In the genomic region with DNA sequence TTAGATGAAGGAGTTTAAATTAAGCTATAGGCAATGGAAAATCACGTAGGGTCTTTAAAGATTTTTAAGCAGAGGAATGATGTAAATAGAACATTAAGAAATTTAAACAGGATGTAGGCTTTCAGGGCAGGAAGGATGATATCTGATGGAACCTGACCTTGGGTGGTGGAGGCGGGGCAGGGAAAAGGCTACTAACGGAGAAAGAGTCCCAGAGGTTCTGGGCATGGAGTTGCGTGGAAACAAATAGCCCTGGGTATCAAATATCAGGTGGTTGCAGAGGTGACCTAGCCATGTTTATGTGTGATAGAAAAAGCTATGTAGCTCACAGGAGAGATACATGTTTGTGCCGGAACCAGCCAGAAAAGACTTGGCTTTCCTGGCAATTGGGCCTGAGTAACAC, we compare ENCODE assay signal across 15 cellular contexts.
"Had no signal": no experiment of that assay in that cellular context is flagged by ENCODE, and none has a peak within 500 bp of the region (broad histone marks: within the 10 kb centered on the region; RNA-seq: fewer than 3 reads in every experiment).

No MANE protein-coding gene starts in this region.

- H3K27ac Mint-ChIP-seq: activated CD4-positive, alpha-beta memory T cell treated with anti-CD3 and anti-CD28 coated beads for 36 hours; activated CD8-positive, alpha-beta memory T cell treated with anti-CD3 and anti-CD28 coated beads, Interleukin-2, amount 10 ng/mL, durations not matched to agents 7 days and 5 days; activated naive CD4-positive, alpha-beta T cell treated with anti-CD3 and anti-CD28 coated beads for 36 hours; activated T-helper 2 cell treated with anti-CD3 and anti-CD28 coated beads, Interferon-gamma antibody, Interleukin-2, Interleukin-4, amounts not matched to agents 10 μg/mL and 5 μg/mL and 100 μg/mL, durations not matched to agents 14 hours and 24 hours and 36 hours; naive B cell; neural progenitor cell; stimulated activated effector memory CD8-positive, alpha-beta T cell treated with anti-CD3 and anti-CD28 coated beads, Interleukin-12 subunit alpha, Interleukin-12 subunit beta, amount 100 ng/mL, for 72 hours had no signal

- ATAC-seq: activated CD8-positive, alpha-beta memory T cell treated with anti-CD3 and anti-CD28 coated beads, Interleukin-2, amount 10 ng/mL, durations not matched to agents 7 days and 5 days; heart left ventricle; left cardiac atrium; stimulated activated effector memory CD8-positive, alpha-beta T cell treated with anti-CD3 and anti-CD28 coated beads, Interleukin-12 subunit alpha, Interleukin-12 subunit beta, amount 100 ng/mL, for 72 hours; upper lobe of right lung had no signal

- H3K9me3 ChIP-seq: thoracic aorta, upper lobe of right lung had no signal

- DNase-seq: activated CD4-positive, alpha-beta memory T cell treated with anti-CD3 and anti-CD28 coated beads for 36 hours; activated CD4-positive, CD25-positive, alpha-beta regulatory T cell treated with anti-CD3 and anti-CD28 coated beads, Interleukin-2, amount 50 U/mL, for 72 hours; activated CD8-positive, alpha-beta memory T cell treated with anti-CD3 and anti-CD28 coated beads, Interleukin-2, amount 10 ng/mL, durations not matched to agents 7 days and 5 days; activated naive CD4-positive, alpha-beta T cell treated with anti-CD3 and anti-CD28 coated beads for 36 hours; activated T-cell treated with anti-CD3 and anti-CD28 coated beads, Interleukin-2, amount 50 U/mL, for 1 hour; dermis blood vessel endothelial cell; heart left ventricle; left cardiac atrium; naive B cell; upper lobe of right lung had no signal

- H3K27ac ChIP-seq: epithelial cell of prostate, heart left ventricle, neural progenitor cell, thoracic aorta, upper lobe of right lung had no signal

- H3K36me3 Mint-ChIP-seq: activated CD4-positive, alpha-beta memory T cell treated with anti-CD3 and anti-CD28 coated beads for 36 hours; activated CD8-positive, alpha-beta memory T cell treated with anti-CD3 and anti-CD28 coated beads, Interleukin-2, amount 10 ng/mL, durations not matched to agents 7 days and 5 days; stimulated activated effector memory CD8-positive, alpha-beta T cell treated with anti-CD3 and anti-CD28 coated beads, Interleukin-12 subunit alpha, Interleukin-12 subunit beta, amount 100 ng/mL, for 72 hours had no signal

- H3K4me3 ChIP-seq: heart left ventricle, neural progenitor cell, thoracic aorta, upper lobe of right lung had no signal

- H3K9ac ChIP-seq: neural progenitor cell had no signal

- H3K9me3 Mint-ChIP-seq: stimulated activated effector memory CD8-positive, alpha-beta T cell treated with anti-CD3 and anti-CD28 coated beads, Interleukin-12 subunit alpha, Interleukin-12 subunit beta, amount 100 ng/mL, for 72 hours had no signal

- H3K27me3 ChIP-seq: upper lobe of right lung had no signal

- H3K4me3 Mint-ChIP-seq: activated CD4-positive, alpha-beta memory T cell treated with anti-CD3 and anti-CD28 coated beads for 36 hours; activated CD8-positive, alpha-beta memory T cell treated with anti-CD3 and anti-CD28 coated beads, Interleukin-2, amount 10 ng/mL, durations not matched to agents 7 days and 5 days; activated naive CD4-positive, alpha-beta T cell treated with anti-CD3 and anti-CD28 coated beads for 36 hours; naive B cell; neural progenitor cell; stimulated activated effector memory CD8-positive, alpha-beta T cell treated with anti-CD3 and anti-CD28 coated beads, Interleukin-12 subunit alpha, Interleukin-12 subunit beta, amount 100 ng/mL, for 72 hours had no signal

- H3K4me1 Mint-ChIP-seq: activated CD8-positive, alpha-beta memory T cell treated with anti-CD3 and anti-CD28 coated beads, Interleukin-2, amount 10 ng/mL, durations not matched to agents 7 days and 5 days; naive B cell; neural progenitor cell; stimulated activated effector memory CD8-positive, alpha-beta T cell treated with anti-CD3 and anti-CD28 coated beads, Interleukin-12 subunit alpha, Interleukin-12 subunit beta, amount 100 ng/mL, for 72 hours had no signal

- H3K4me2 ChIP-seq: neural progenitor cell had no signal

- H3K4me1 ChIP-seq: heart left ventricle, neural progenitor cell, upper lobe of right lung had no signal

- H3K36me3 ChIP-seq: heart left ventricle, neural progenitor cell, thoracic aorta, upper lobe of right lung had no signal

- H2AFZ ChIP-seq: neural progenitor cell had no signal
